8 cellular contexts compared by ENCODE assay signal in the genomic region with DNA sequence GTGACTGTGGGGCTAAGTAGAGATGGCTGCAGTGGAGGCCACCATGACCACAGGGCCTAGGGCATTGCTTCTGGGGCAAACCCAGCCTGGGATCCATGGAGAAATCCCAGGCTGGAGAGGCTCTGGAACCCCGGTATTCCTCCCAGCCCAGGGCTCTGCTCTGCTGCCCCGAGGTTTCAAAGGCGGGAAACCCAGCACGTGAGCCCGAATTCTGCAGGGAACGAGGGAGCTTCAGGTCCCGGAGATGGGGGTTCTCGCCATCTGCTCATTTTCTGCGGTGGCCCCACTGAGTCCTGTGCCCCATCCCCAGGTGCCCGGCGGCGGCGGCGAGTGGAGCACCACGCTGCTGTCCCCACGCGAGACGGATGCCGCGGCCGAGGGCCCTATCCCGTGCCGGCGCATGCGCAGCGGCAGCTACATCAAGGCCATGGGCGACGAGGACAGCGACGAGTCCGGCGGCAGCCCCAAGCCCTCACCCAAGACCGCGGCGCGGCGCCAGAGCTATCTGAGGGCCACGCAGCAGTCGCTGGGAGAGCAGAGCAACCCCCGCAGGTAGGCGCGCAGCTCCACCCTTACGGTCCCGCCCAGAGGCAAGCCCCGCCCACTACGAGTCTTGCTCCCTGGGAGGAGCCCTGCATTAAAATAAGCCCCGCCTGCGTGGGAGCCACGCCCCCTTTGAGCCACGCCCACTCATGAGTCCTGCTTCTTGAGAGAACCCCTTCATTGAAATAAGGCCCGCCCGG.
DNase-seq lines count a peak whose midpoint lies in the region; ATAC-seq lines count a peak whose summit lies in the region.

No MANE protein-coding gene starts in this region.

- no peaks in the 10 kb centered on the region for H3K36me3 Mint-ChIP-seq in activated CD8-positive, alpha-beta T cell treated with anti-CD3 and anti-CD28 coated beads, Interleukin-2, amount 10 ng/mL, durations not matched to agents 7 days and 5 days (ENCODE audit: low read depth)

- peak; percentile 87 for ATAC-seq in activated CD8-positive, alpha-beta T cell treated with anti-CD3 and anti-CD28 coated beads, Interleukin-2, amount 10 ng/mL, durations not matched to agents 7 days and 5 days
- ATAC-seq in HG02885 (IDR thresholded peaks at IDR 0.05; ENCODE audit: poor library complexity, unreplicated experiment) (no peak), GM21737 (IDR thresholded peaks at IDR 0.05; ENCODE audit: unreplicated experiment) (no peak)

- H3K27ac Mint-ChIP-seq in activated CD8-positive, alpha-beta T cell treated with anti-CD3 and anti-CD28 coated beads, Interleukin-2, amount 10 ng/mL, durations not matched to agents 7 days and 5 days, result no peak overlapping the region

- H3K4me1 Mint-ChIP-seq in activated CD8-positive, alpha-beta T cell treated with anti-CD3 and anti-CD28 coated beads, Interleukin-2, amount 10 ng/mL, durations not matched to agents 7 days and 5 days (ENCODE audit: low read depth), result peaks cover 7% of the 10 kb centered on the region

- CTCF ChIA-PET in activated CD8-positive, alpha-beta T cell treated with anti-CD3 and anti-CD28 coated beads, Interleukin-2, amount 10 ng/mL, durations not matched to agents 7 days and 5 days (lab: Charles Lee), result interaction anchor here (4.2 kb wide), 1 partner anchor 233 kb away, joined by 46 read pairs; no protein-coding TSS in a partner anchor

- DNase-seq in EH (ENCODE audit: low read depth) (peak; percentile 55), NCI-H2029 treated with DMSO at 0.1 percent for 48 hours (lab: John Stamatoyannopoulos, UW) (peak; percentile 52), lung microvascular endothelial cell (ENCODE audit: low read depth in 2 of 2) (peak; percentile 64 to 70)
- peak; percentile 88 for DNase-seq in activated CD8-positive, alpha-beta T cell treated with anti-CD3 and anti-CD28 coated beads, Interleukin-2, amount 10 ng/mL, durations not matched to agents 7 days and 5 days
- DNase-seq in effector CD8-positive, alpha-beta T cell (lab: John Stamatoyannopoulos, UW), result peak; percentile 86
- peak; percentile 69 for DNase-seq in stimulated activated CD8-positive, alpha-beta memory T cell treated with anti-CD3 and anti-CD28 coated beads, Interleukin-15, amount 100 ng/mL, for 1 hour (ENCODE audit: low read depth)

- H3K27me3 Mint-ChIP-seq in activated CD8-positive, alpha-beta T cell treated with anti-CD3 and anti-CD28 coated beads, Interleukin-2, amount 10 ng/mL, durations not matched to agents 7 days and 5 days (ENCODE audit: low read depth), result peaks cover 9% of the 10 kb centered on the region

- POLR2A ChIA-PET in activated CD8-positive, alpha-beta T cell treated with anti-CD3 and anti-CD28 coated beads, Interleukin-2, amount 10 ng/mL, durations not matched to agents 7 days and 5 days (lab: Charles Lee), result no interaction called here

- H3K9me3 Mint-ChIP-seq in activated CD8-positive, alpha-beta T cell treated with anti-CD3 and anti-CD28 coated beads, Interleukin-2, amount 10 ng/mL, durations not matched to agents 7 days and 5 days (ENCODE audit: insufficient read depth), result no peaks in the 10 kb centered on the region

- H3K4me3 Mint-ChIP-seq in activated CD8-positive, alpha-beta T cell treated with anti-CD3 and anti-CD28 coated beads, Interleukin-2, amount 10 ng/mL, durations not matched to agents 7 days and 5 days, result peak overlapping the region; percentile 45
